In genomic region chr10:110142965-110143364, GRCh38 we compare ENCODE assay signal across 1 cellular context.
TF ChIP-seq lines count a peak whose summit lies in the region.

No MANE protein-coding gene starts in this region.

TF ChIP-seq in HEK293, 187 proteins besides CTCF, POLR2A, EP300 and RAD21:
- TF ChIP-seq REST (tag by site-specific recombination; IDR thresholded peaks at IDR 0.05) (no peak), ZNF223 (tag by site-specific recombination; IDR thresholded peaks at IDR 0.05) (no peak), ZNF768 (tag by site-specific recombination; IDR thresholded peaks at IDR 0.05) (no peak), ZNF280C (tag by site-specific recombination; IDR thresholded peaks at IDR 0.05) (no peak), SCRT2 (tag by site-specific recombination; IDR thresholded peaks at IDR 0.05) (peak; percentile 58; the same call in 1 of the 2 replicates)
